8 cellular contexts compared by ENCODE assay signal in genomic region chr9:94259077-94259847, GRCh38. TPM values are rescaled to one million over a fixed set of nuclear protein-coding genes. Genes with fewer than 3 reads are reported as not detected.
DNase-seq lines count a peak whose midpoint lies in the region; ATAC-seq, FAIRE-seq and TF ChIP-seq lines count a peak whose summit lies in the region.

TSS of gene ZNF169 (plus strand) at chr9:94259298. CDS start at chr9:94278813, 19,515 bp downstream.

- H3K27me3 Mint-ChIP-seq in Calu3 (ENCODE audit: unreplicated experiment): peaks cover 14% of the 10 kb centered on the region

- FAIRE-seq in HTR-8/SVneo (lab: Jason Lieb, UNC): peak; percentile 95

- H3K9ac ChIP-seq in OCI-LY3 (ENCODE audit: low read length): peak within 1 kb of the TSS; percentile 94

- H3K4me3 Mint-ChIP-seq in Calu3 (ENCODE audit: low read depth, unreplicated experiment): peak within 1 kb of the TSS; percentile 94

- peaks cover 19% of the 10 kb centered on the region for H3K36me3 ChIP-seq in OCI-LY3 (replicated peaks; ENCODE audit: low read depth, low read length)

- H3K79me2 ChIP-seq in OCI-LY3 (ENCODE audit: low read length): peaks cover 49% of the 10 kb centered on the region

- intact Hi-C loops in Calu3 (cut with micrococcal nuclease; ENCODE audit: unreplicated experiment): no loop called here

- no peaks in the 10 kb centered on the region for H3K9me3 ChIP-seq in OCI-LY3 (ENCODE audit: insufficient read depth, low read length)

- CTCF ChIA-PET in Calu3 (lab: Charles Lee): interaction anchor here (0.9 kb wide), 1 partner anchor 1495 kb away, joined by 4 read pairs; the partner anchor contains the start of gene BICD2

- no peaks in the 10 kb centered on the region for H3K4me1 Mint-ChIP-seq in Calu3 (ENCODE audit: low read depth, unreplicated experiment)

- peaks cover 20% of the 10 kb centered on the region for H3K36me3 Mint-ChIP-seq in Calu3 (ENCODE audit: insufficient read depth, unreplicated experiment)

- H4K20me1 ChIP-seq in OCI-LY3 (ENCODE audit: insufficient read depth, low read length): no peaks in the 10 kb centered on the region

- H3K27ac Mint-ChIP-seq in Calu3 (ENCODE audit: unreplicated experiment): peak within 1 kb of the TSS; percentile 73

- H3K4me3 ChIP-seq in OCI-LY3 (ENCODE audit: low read length) (peak within 1 kb of the TSS; percentile 98), epithelial cell of proximal tubule (ENCODE audit: low read depth, low read length) (peak within 1 kb of the TSS; percentile 100)

- H3K4me1 ChIP-seq in OCI-LY3 (ENCODE audit: low read length): peaks cover 6% of the 10 kb centered on the region; the same call in 1 of the 2 replicates

- no peaks in the 10 kb centered on the region for H3K9me3 Mint-ChIP-seq in Calu3 (ENCODE audit: low read depth, unreplicated experiment)

- peak within 1 kb of the TSS; percentile 73 for H3K4me2 ChIP-seq in OCI-LY3 (ENCODE audit: low read length)

- no peak for TF ChIP-seq CTCF in Calu3 (IDR thresholded peaks at IDR 0.05; ENCODE audit: unreplicated experiment)
- TF ChIP-seq CTCF in OCI-LY3 (IDR thresholded peaks at IDR 0.05; ENCODE audit: low read depth, low read length): no peak
- no peak for TF ChIP-seq CTCF in epithelial cell of proximal tubule (conservative IDR thresholded peaks at IDR 0.05; ENCODE audit: low read depth, low read length)

- H2AFZ ChIP-seq in OCI-LY3 (ENCODE audit: low read depth, low read length): peak within 1 kb of the TSS; percentile 93

- TSS peak; percentile 58 for BruUV-seq in Calu3 (replicated peaks; lab: Mats Ljungman, UMichigan)

- ATAC-seq in GM21381 (IDR thresholded peaks at IDR 0.05; ENCODE audit: unreplicated experiment): peak; percentile 100

- peaks cover 13% of the 10 kb centered on the region for H3K27me3 ChIP-seq in OCI-LY3 (ENCODE audit: low read depth, low read length)

- DNase-seq in Calu3 (peak; percentile 85), HTR-8/SVneo (ENCODE audit: insufficient read length, low spot score) (peak; percentile 86), activated T-cell treated with anti-CD3 and anti-CD28 coated beads for 24 hours (ENCODE audit: low read depth) (peak; percentile 85), epithelial cell of proximal tubule (ENCODE audit: low read depth) (peak; percentile 18), mucosa of gallbladder (ENCODE audit: low spot score) (peak; percentile 92)
- peak; percentile 83 for DNase-seq in stimulated activated CD8-positive, alpha-beta memory T cell treated with anti-CD3 and anti-CD28 coated beads, Interleukin-4, amount 100 ng/mL, for 24 hours (ENCODE audit: low read depth)

- peak within 1 kb of the TSS; percentile 34 for H3K27ac ChIP-seq in OCI-LY3 (ENCODE audit: low read length)

RNA-seq across cellular contexts. Expression of gene ZNF169, which starts in this region (rescaled TPM):
- total RNA-seq in Calu3 (2022) (5.2 and 5.8 TPM in 2 replicates), epithelial cell of proximal tubule (0.75 and 1.2 TPM in 2 replicates), mucosa of gallbladder (6.0 TPM)

Comparison
In these comparisons a context has a peak if more than half of its experiments do, and no peak if none do; other contexts are left out.
1. Peak in every context shown above with its lines: DNase-seq, ATAC-seq, H3K4me3 ChIP-seq and H3K27ac ChIP-seq.
2. DNase-seq: peak in every context shown above with its lines; median percentile 92 in mucosa of gallbladder; 86 in HTR-8/SVneo; 85 in Calu3; 85 in activated T-cell treated with anti-CD3 and anti-CD28 coated beads for 24 hours; 83 in stimulated activated CD8-positive, alpha-beta memory T cell treated with anti-CD3 and anti-CD28 coated beads, Interleukin-4, amount 100 ng/mL, for 24 hours; 18 in epithelial cell of proximal tubule.